Comparison of ENCODE assay signal across 8 cellular contexts in the genomic region with DNA sequence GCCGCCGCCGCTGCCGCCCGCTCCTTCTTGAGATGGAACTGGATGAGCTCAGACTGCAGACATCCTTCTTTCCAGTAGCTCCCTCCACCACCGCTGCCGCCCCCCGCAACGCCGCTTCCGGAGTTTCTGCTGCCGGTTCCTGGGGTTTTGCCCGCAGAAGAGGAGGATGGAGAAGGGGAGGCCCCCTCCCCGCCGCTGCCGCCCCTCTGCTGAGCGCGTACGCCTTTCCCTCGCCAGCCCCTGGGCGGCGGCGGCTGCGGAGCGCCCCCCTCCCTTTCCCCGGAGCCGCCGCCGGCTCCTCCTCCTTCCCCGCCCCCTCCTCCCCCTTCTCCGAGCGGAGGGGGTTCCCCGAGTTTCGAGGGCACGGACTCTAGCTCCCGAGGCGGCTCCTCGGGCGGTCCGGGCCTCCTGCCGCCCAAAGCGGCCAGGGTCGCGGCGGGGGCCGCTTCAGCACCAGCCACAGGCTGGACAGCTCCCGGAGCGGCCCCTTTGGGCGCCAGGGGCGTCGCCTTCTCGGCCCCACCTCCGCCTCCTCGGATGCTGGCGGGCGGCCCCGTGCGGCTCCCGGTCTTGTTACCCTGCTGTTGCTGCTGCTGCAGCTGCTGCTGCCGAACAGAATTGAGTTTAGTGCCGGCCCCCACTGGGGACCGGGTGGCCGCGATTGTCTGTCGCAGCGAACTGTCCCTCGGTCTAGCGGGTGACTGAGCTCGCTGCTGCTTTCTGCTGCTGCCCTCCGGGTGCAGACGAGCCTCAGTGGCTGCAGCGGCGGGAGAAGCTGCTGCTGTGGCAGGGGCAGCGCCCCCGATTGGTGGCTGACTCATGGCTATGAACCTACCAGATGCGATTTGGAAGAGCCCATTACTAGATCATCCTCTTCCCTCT. TPM values are rescaled to one million over a fixed set of nuclear protein-coding genes. Genes with fewer than 3 reads are reported as not detected.
DNase-seq lines count a peak whose midpoint lies in the region; ATAC-seq and TF ChIP-seq lines count a peak whose summit lies in the region.

No MANE protein-coding gene starts in this region.

- intact Hi-C loops in A673 (cut with micrococcal nuclease; ENCODE audit: unreplicated experiment): loop anchor here (2.0 kb wide), 1 partner anchor 173 kb away; a partner anchor contains a TSS
- intact Hi-C loops in activated CD4-positive, alpha-beta T cell treated with anti-CD3 and anti-CD28 coated beads, Interleukin-2, amount 10 ng/mL, durations not matched to agents 24 days and 14 days (cut with micrococcal nuclease): loop anchor here (1.0 to 10.0 kb wide), 8 partner anchors 23 to 1721 kb away; a partner anchor contains a TSS
- intact Hi-C loops in dendritic cell treated with granulocyte-macrophage colony-stimulating factor and Interleukin-4, amounts not matched to agents 40 ng/mL and 50 ng/mL, for 4 days (cut with micrococcal nuclease): no loop called here
- intact Hi-C loops in right lobe of liver (cut with DNase I): no loop called here

- 0% methylated on average over 4 of the region's 76 CpGs for WGBS in right lobe of liver (ENCODE audit: insufficient coverage, low coverage, low lambda C conversion rate, missing lambda C conversion rate)

- peak overlapping the region; percentile 63 for H3K27ac ChIP-seq in A673 (ENCODE audit: low read depth, low read length, poor library complexity, severe bottlenecking)
- no peak overlapping the region for H3K27ac ChIP-seq in right lobe of liver

- H3K4me1 Mint-ChIP-seq in activated CD4-positive, alpha-beta T cell treated with anti-CD3 and anti-CD28 coated beads, Interleukin-2, amount 10 ng/mL, durations not matched to agents 24 days and 14 days: peaks cover 34% of the 10 kb centered on the region
- H3K4me1 Mint-ChIP-seq in dendritic cell treated with granulocyte-macrophage colony-stimulating factor and Interleukin-4, amounts not matched to agents 40 ng/mL and 50 ng/mL, for 4 days (ENCODE audit: low read depth): peaks cover 35% of the 10 kb centered on the region

- H3K36me3 Mint-ChIP-seq in activated CD4-positive, alpha-beta T cell treated with anti-CD3 and anti-CD28 coated beads, Interleukin-2, amount 10 ng/mL, durations not matched to agents 24 days and 14 days (ENCODE audit: low read depth): peaks cover 12% of the 10 kb centered on the region
- no peaks in the 10 kb centered on the region for H3K36me3 Mint-ChIP-seq in dendritic cell treated with granulocyte-macrophage colony-stimulating factor and Interleukin-4, amounts not matched to agents 40 ng/mL and 50 ng/mL, for 4 days (ENCODE audit: low read depth)

- POLR2A ChIA-PET in A673 (lab: Charles Lee; ENCODE audit: low non-redundant PET): no interaction called here

- no peaks in the 10 kb centered on the region for H3K9me3 ChIP-seq in A673 (ENCODE audit: low read depth, low read length, poor library complexity, severe bottlenecking)
- H3K9me3 ChIP-seq in right lobe of liver: no peaks in the 10 kb centered on the region

- H3K27ac Mint-ChIP-seq in activated CD4-positive, alpha-beta T cell treated with anti-CD3 and anti-CD28 coated beads, Interleukin-2, amount 10 ng/mL, durations not matched to agents 24 days and 14 days: peak overlapping the region; percentile 89
- H3K27ac Mint-ChIP-seq in dendritic cell treated with granulocyte-macrophage colony-stimulating factor and Interleukin-4, amounts not matched to agents 40 ng/mL and 50 ng/mL, for 4 days: no peak overlapping the region

- H3K4me1 ChIP-seq in A673 (ENCODE audit: insufficient read depth, low read length, poor library complexity, severe bottlenecking) (peaks cover 27% of the 10 kb centered on the region), right lobe of liver (peaks cover 0 to 17% (median 0%) of the 10 kb centered on the region in 4 donors)

- TF ChIP-seq CTCF in A673 (conservative IDR thresholded peaks at IDR 0.05; ENCODE audit: low read depth, low read length) (no peak), right lobe of liver (IDR thresholded peaks at IDR 0.05) (no peak)

- H3K36me3 ChIP-seq in A673 (ENCODE audit: insufficient read depth, low read length, poor library complexity, severe bottlenecking) (peaks cover 23% of the 10 kb centered on the region), right lobe of liver (no peaks in the 10 kb centered on the region)

- H3K4me3 Mint-ChIP-seq in activated CD4-positive, alpha-beta T cell treated with anti-CD3 and anti-CD28 coated beads, Interleukin-2, amount 10 ng/mL, durations not matched to agents 24 days and 14 days: peak overlapping the region; percentile 85
- H3K4me3 Mint-ChIP-seq in dendritic cell treated with granulocyte-macrophage colony-stimulating factor and Interleukin-4, amounts not matched to agents 40 ng/mL and 50 ng/mL, for 4 days: peak overlapping the region; percentile 71

- DNase-seq in A673 (ENCODE audit: low spot score) (peak; percentile 85), NCI-H2171 (lab: John Stamatoyannopoulos, UW) (peak; percentile 79), right lobe of liver (peak in 2 of 3 donors; percentile 33 to 59)
- DNase-seq in activated CD4-positive, alpha-beta T cell treated with anti-CD3 and anti-CD28 coated beads, Interleukin-2, amount 10 ng/mL, durations not matched to agents 24 days and 14 days: peak; percentile 93
- peak; percentile 24 to 60 (median 41) for DNase-seq in stimulated activated CD4-positive, alpha-beta T cell treated with anti-CD3 and anti-CD28 coated beads, TNF-alpha, amount 100 ng/mL, for 1 hour (ENCODE audit: low read depth in 3 of 3, low spot score in 1 of 3)

- CTCF ChIA-PET in A673 (lab: Charles Lee): interaction anchor here (0.5 to 1.3 kb wide), 13 partner anchors 10 to 824 kb away, joined by 3 to 11 read pairs (median 5); a partner anchor contains a TSS

- no peaks in the 10 kb centered on the region for H3K9me3 Mint-ChIP-seq in activated CD4-positive, alpha-beta T cell treated with anti-CD3 and anti-CD28 coated beads, Interleukin-2, amount 10 ng/mL, durations not matched to agents 24 days and 14 days
- H3K9me3 Mint-ChIP-seq in dendritic cell treated with granulocyte-macrophage colony-stimulating factor and Interleukin-4, amounts not matched to agents 40 ng/mL and 50 ng/mL, for 4 days: no peaks in the 10 kb centered on the region

- peaks cover 19% of the 10 kb centered on the region for H3K27me3 Mint-ChIP-seq in activated CD4-positive, alpha-beta T cell treated with anti-CD3 and anti-CD28 coated beads, Interleukin-2, amount 10 ng/mL, durations not matched to agents 24 days and 14 days
- peaks cover 73% of the 10 kb centered on the region for H3K27me3 Mint-ChIP-seq in dendritic cell treated with granulocyte-macrophage colony-stimulating factor and Interleukin-4, amounts not matched to agents 40 ng/mL and 50 ng/mL, for 4 days

- no TSS peak for BruUV-seq in A673 (replicated peaks; lab: Mats Ljungman, UMichigan)

- ATAC-seq in GM18861 (IDR thresholded peaks at IDR 0.05; ENCODE audit: unreplicated experiment): peak; percentile 70
- ATAC-seq in HG03060 (IDR thresholded peaks at IDR 0.05; ENCODE audit: low read depth, unreplicated experiment): peak; percentile 49
- ATAC-seq in right lobe of liver: peak; percentile 66 to 74 (median 72)

- TF ChIP-seq POLR2A in right lobe of liver (IDR thresholded peaks at IDR 0.05): no peak

- H3K27me3 ChIP-seq in A673 (replicated peaks; ENCODE audit: insufficient read depth, low read depth, low read length, poor library complexity): no peaks in the 10 kb centered on the region
- H3K27me3 ChIP-seq in right lobe of liver: peaks cover 8 to 28% of the 10 kb centered on the region in 2 donors

- H3K4me3 ChIP-seq in A673 (ENCODE audit: low read depth, low read length, poor library complexity, severe bottlenecking) (peak overlapping the region; percentile 73), right lobe of liver (peak overlapping the region; percentile 37 to 42 (median 42))

RNA-seq across cellular contexts. Expression of a gene that starts 56.8 kb away (rescaled TPM):
- total RNA-seq in A673 (2021) (27.7 and 34.7 TPM in 2 replicates), right lobe of liver (under 1 TPM in 4 of 6 experiments, not detected in 2; 0.06 to 0.33 (median 0.16) TPM)
- total RNA-seq in activated CD4-positive, alpha-beta T cell treated with anti-CD3 and anti-CD28 coated beads, Interleukin-2, amount 10 ng/mL, durations not matched to agents 24 days and 14 days: 8.2 and 8.7 TPM in 2 replicates

Comparison
In these comparisons a context has a peak if more than half of its experiments do, and no peak if none do; other contexts are left out.
1. DNase-seq: peak in every context shown above with its lines; median percentile 93 in activated CD4-positive, alpha-beta T cell treated with anti-CD3 and anti-CD28 coated beads, Interleukin-2, amount 10 ng/mL, durations not matched to agents 24 days and 14 days; 85 in A673; 79 in NCI-H2171; 46 in right lobe of liver; 41 in stimulated activated CD4-positive, alpha-beta T cell treated with anti-CD3 and anti-CD28 coated beads, TNF-alpha, amount 100 ng/mL, for 1 hour.
2. intact Hi-C loops: an anchor here in A673 (2.0 kb wide) and activated CD4-positive, alpha-beta T cell treated with anti-CD3 and anti-CD28 coated beads, Interleukin-2, amount 10 ng/mL, durations not matched to agents 24 days and 14 days (1.0 to 10.0 kb wide); none called in dendritic cell treated with granulocyte-macrophage colony-stimulating factor and Interleukin-4, amounts not matched to agents 40 ng/mL and 50 ng/mL, for 4 days and right lobe of liver.